8 cellular contexts compared by ENCODE assay signal in the genomic region with DNA sequence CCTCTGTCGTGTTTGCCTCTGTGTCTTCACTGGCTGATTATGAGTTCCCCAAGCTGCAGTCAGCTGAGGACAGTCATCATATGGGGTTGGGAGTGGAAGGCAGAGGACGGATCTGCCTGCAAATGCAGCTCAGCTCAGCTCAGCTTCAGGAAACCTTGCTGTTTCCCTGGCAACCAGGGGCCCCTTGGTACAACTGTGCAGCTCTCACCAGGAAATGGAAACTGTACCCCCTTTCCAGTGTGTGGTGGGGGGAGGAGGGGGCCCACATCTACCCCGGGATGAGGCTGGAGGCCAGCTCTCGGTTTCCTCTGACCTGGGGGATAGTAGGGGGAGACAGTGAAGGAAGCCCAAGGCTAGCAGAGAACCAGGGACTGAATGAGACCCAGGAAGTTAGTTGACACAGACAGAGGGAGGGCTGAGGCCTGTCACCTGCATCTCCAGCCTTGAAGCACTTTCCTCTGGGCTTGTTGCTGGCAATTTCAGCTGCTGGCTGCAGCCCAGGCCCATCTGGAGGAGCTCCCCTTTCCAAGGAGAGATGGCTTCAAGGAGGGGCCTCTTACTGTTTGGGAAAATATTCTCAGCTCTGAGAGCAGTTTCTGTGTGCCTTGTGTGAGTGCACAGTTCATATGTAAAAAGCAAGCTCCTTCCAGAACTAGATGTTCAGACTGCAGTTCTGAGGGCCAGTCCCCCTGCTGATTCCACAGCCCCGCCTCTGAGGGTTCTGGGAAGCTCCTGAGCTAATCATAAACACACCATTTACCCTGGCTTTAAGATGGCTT. TPM values are rescaled to one million over a fixed set of nuclear protein-coding genes. Genes with fewer than 3 reads are reported as not detected.
DNase-seq lines count a peak whose midpoint lies in the region; ATAC-seq and TF ChIP-seq lines count a peak whose summit lies in the region.

No MANE protein-coding gene starts in this region.

- H3K27ac ChIP-seq in body of pancreas (peak overlapping the region in 2 of 4 donors; percentile 44 to 49), lung (ENCODE audit: low read depth in 1 of 2, low read length in 1 of 2) (peak overlapping the region; percentile 1 to 29)

- TF ChIP-seq CTCF in body of pancreas (IDR thresholded peaks at IDR 0.05) (no peak), lung (IDR thresholded peaks at IDR 0.05; ENCODE audit: control extremely low read depth, extremely low read depth) (no peak)

- H3K36me3 ChIP-seq in body of pancreas (replicated peaks in 1 of 2; ENCODE audit: insufficient read depth in 1 of 2, low read depth in 2 of 2) (no peaks in the 10 kb centered on the region), lung (ENCODE audit: control insufficient read depth in 2 of 2, insufficient read depth in 2 of 2, low read length in 2 of 2) (peaks cover 3 to 11% of the 10 kb centered on the region in 2 donors)

- H3K9me3 Mint-ChIP-seq in T-cell = no peaks in the 10 kb centered on the region

- peak; percentile 63 for ATAC-seq in Right ventricle myocardium inferior
- peak; percentile 62 for ATAC-seq in HG03135 (IDR thresholded peaks at IDR 0.05; ENCODE audit: unreplicated experiment)
- ATAC-seq in T-cell (replicated peaks in 1 of 4) = peak; percentile 81 to 93 (median 86)
- peak; percentile 31 for ATAC-seq in body of pancreas
- no peak for ATAC-seq in lung (ENCODE audit: insufficient read depth, low FRiP score)

- WGBS in body of pancreas, 2 donors = 54 to 58% methylated on average over 5 of the region's 5 CpGs
- WGBS in lung, 2 donors = 16 to 28% methylated on average over 5 of the region's 5 CpGs

- peak overlapping the region; percentile 42 to 96 (median 52) for H3K4me3 Mint-ChIP-seq in T-cell

- peaks cover 41% of the 10 kb centered on the region for H3K4me1 ChIP-seq in body of pancreas
- H3K4me1 ChIP-seq in lung (ENCODE audit: control insufficient read depth in 2 of 2, insufficient read depth in 2 of 2, low read length in 2 of 2) = peaks cover 19 to 30% of the 10 kb centered on the region in 2 donors

- H3K4me1 Mint-ChIP-seq in T-cell = peaks cover 97 to 100% (median 99%) of the 10 kb centered on the region in 3 donors

- peaks cover 42% of the 10 kb centered on the region for H3K36me3 Mint-ChIP-seq in T-cell

- no peak for DNase-seq in Right ventricle myocardium inferior (ENCODE audit: missing footprints)
- DNase-seq in cardiac septum (ENCODE audit: low spot score) = no peak
- peak; percentile 45 to 86 (median 77) for DNase-seq in T-cell
- peak in 3 of 4 donors; percentile 31 to 60 (median 49) for DNase-seq in body of pancreas
- no peak for DNase-seq in lung (ENCODE audit: low spot score)
- DNase-seq in stimulated activated CD8-positive, alpha-beta memory T cell treated with anti-CD3 and anti-CD28 coated beads, Interleukin-7, amount 100 ng/mL, for 24 hours (ENCODE audit: low read depth) = peak; percentile 41
- no peak for DNase-seq in NCI-H187 (lab: John Stamatoyannopoulos, UW)

- H3K9me3 ChIP-seq in body of pancreas = no peaks in the 10 kb centered on the region
- no peaks in the 10 kb centered on the region for H3K9me3 ChIP-seq in lung (ENCODE audit: control insufficient read depth in 2 of 2, insufficient read depth in 1 of 2, low read length in 1 of 2)

- H3K27ac Mint-ChIP-seq in T-cell = peak overlapping the region; percentile 96 to 98

- CTCF ChIA-PET in T-cell (lab: Charles Lee) = interaction anchor here (0.9 to 5.0 kb wide), 14 partner anchors 9 to 99 kb away, joined by 3 to 49 read pairs (median 4); no protein-coding TSS in a partner anchor

- no peaks in the 10 kb centered on the region for H3K27me3 Mint-ChIP-seq in T-cell

- POLR2A ChIA-PET in T-cell (lab: Charles Lee) = interaction anchor here (0.5 to 0.9 kb wide), 5 partner anchors 15 to 63 kb away, joined by 3 to 6 read pairs (median 4); no protein-coding TSS in a partner anchor

- intact Hi-C loops in Right ventricle myocardium inferior (cut with DNase I) (no loop called here), cardiac septum (cut with DNase I) (no loop called here), body of pancreas (cut with DNase I) (no loop called here)

- H3K27me3 ChIP-seq in body of pancreas (no peaks in the 10 kb centered on the region), lung (ENCODE audit: control insufficient read depth, insufficient read depth) (no peaks in the 10 kb centered on the region)

- TF ChIP-seq POLR2A in body of pancreas (IDR thresholded peaks at IDR 0.05) = no peak

- no peak overlapping the region for H3K4me3 ChIP-seq in body of pancreas
- no peak overlapping the region for H3K4me3 ChIP-seq in lung

RNA-seq across cellular contexts. Expression of a gene that starts 6.9 kb away (rescaled TPM):
- total RNA-seq in Right ventricle myocardium inferior (222 TPM), cardiac septum (257 TPM), T-cell (100 to 1,000 TPM; 266 to 395 (median 345) TPM), body of pancreas (10 to 100 TPM; 60.3 to 60.4 TPM), lung (100 to 1,000 TPM; 168 to 208 TPM)
- polyA plus RNA-seq in lung = 100 to 1,000 TPM in 1 of 2 donors, 10 to 100 TPM in 1; 61.4 to 143 TPM

Comparison
In these comparisons a context has a peak if more than half of its experiments do, and no peak if none do; other contexts are left out.
1. DNase-seq: peak in T-cell (34 of 34), body of pancreas (3 of 4) and stimulated activated CD8-positive, alpha-beta memory T cell treated with anti-CD3 and anti-CD28 coated beads, Interleukin-7, amount 100 ng/mL, for 24 hours (single experiment); none in Right ventricle myocardium inferior (single experiment), cardiac septum (single experiment), lung (single experiment) and NCI-H187 (0 of 2).